Comparison of ENCODE assay signal across 24 cellular contexts in the genomic region with DNA sequence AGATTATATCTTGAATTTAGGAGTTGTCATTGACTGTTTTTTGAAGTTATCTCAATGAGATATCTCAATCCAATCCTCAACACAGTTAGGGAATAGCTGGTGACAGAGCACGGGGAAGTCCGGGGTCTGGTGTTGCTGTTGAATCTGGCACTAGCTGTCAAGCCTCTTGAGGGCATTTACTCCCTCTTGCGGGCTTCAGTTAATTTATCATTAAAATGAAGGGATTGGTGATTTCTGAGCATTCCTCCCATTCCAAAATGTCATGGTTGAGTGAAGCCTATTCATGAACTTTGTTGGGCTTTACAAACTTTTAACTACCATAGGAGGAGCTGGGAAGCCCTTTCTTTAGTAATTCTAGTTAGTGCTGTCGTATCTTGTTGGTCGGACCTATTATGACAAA.
"Had no signal": no experiment of that assay in that cellular context is flagged by ENCODE, and none has a peak within 500 bp of the region (broad histone marks: within the 10 kb centered on the region; RNA-seq: fewer than 3 reads in every experiment).

No MANE protein-coding gene starts in this region.

- H3K27me3 ChIP-seq: foreskin keratinocyte, suprapubic skin, tibial nerve had no signal

- H3K27ac ChIP-seq: foreskin keratinocyte, parathyroid adenoma, suprapubic skin, tibial nerve, WERI-Rb-1 had no signal

- DNase-seq: activated CD4-positive, alpha-beta T cell treated with anti-CD3 and anti-CD28 coated beads, Interleukin-2, amount 10 ng/mL, durations not matched to agents 7 days and 5 days; activated CD4-positive, CD25-positive, alpha-beta regulatory T cell treated with anti-CD3 and anti-CD28 coated beads, Interleukin-2, amount 50 U/mL, for 72 hours; activated CD8-positive, alpha-beta memory T cell treated with anti-CD3 and anti-CD28 coated beads, Interleukin-2, amount 10 ng/mL, durations not matched to agents 7 days and 5 days; activated CD8-positive, alpha-beta T cell treated with anti-CD3 and anti-CD28 coated beads for 36 hours; activated gamma-delta T cell; activated T-cell treated with anti-CD3 and anti-CD28 coated beads for 4 hours; anterior cingulate cortex; effector CD4-positive, alpha-beta T cell; foreskin keratinocyte; immature natural killer cell; nucleus accumbens; small intestine; stimulated activated CD4-positive, alpha-beta T cell treated with anti-CD3 and anti-CD28 coated beads, Interleukin-2, amount 100 ng/mL, for 24 hours; stimulated activated naive CD8-positive, alpha-beta T cell treated with anti-CD3 and anti-CD28 coated beads, Interleukin-15, amount 100 ng/mL, for 72 hours; WERI-Rb-1 had no signal

- H3K27ac Mint-ChIP-seq: activated CD4-positive, alpha-beta T cell treated with anti-CD3 and anti-CD28 coated beads, Interleukin-2, amount 10 ng/mL, durations not matched to agents 7 days and 5 days; activated CD8-positive, alpha-beta memory T cell treated with anti-CD3 and anti-CD28 coated beads, Interleukin-2, amount 10 ng/mL, durations not matched to agents 7 days and 5 days; activated CD8-positive, alpha-beta T cell treated with anti-CD3 and anti-CD28 coated beads for 36 hours; activated naive CD4-positive, alpha-beta T cell treated with anti-CD3 and anti-CD28 coated beads, Interleukin-2, amount 50 U/mL, for 24 hours; brain; dendritic cell treated with granulocyte-macrophage colony-stimulating factor and Interleukin-4, amounts not matched to agents 40 ng/mL and 50 ng/mL, for 4 days; stimulated activated effector memory CD8-positive, alpha-beta T cell treated with anti-CD3 and anti-CD28 coated beads, Interleukin-12 subunit alpha, Interleukin-12 subunit beta, amount 100 ng/mL, for 72 hours; stimulated activated naive CD8-positive, alpha-beta T cell treated with anti-CD3 and anti-CD28 coated beads, Interleukin-15, amount 100 ng/mL, for 72 hours; T-helper 2 cell treated with Interferon-gamma antibody and Interleukin-4, amounts not matched to agents 5 μg/mL and 100 μg/mL, for 36 hours had no signal

- ATAC-seq: activated CD8-positive, alpha-beta memory T cell treated with anti-CD3 and anti-CD28 coated beads, Interleukin-2, amount 10 ng/mL, durations not matched to agents 7 days and 5 days; activated CD8-positive, alpha-beta T cell treated with anti-CD3 and anti-CD28 coated beads for 36 hours; foreskin keratinocyte; sciatic nerve; stimulated activated effector memory CD8-positive, alpha-beta T cell treated with anti-CD3 and anti-CD28 coated beads, Interleukin-12 subunit alpha, Interleukin-12 subunit beta, amount 100 ng/mL, for 72 hours; stimulated activated naive CD8-positive, alpha-beta T cell treated with anti-CD3 and anti-CD28 coated beads, Interleukin-15, amount 100 ng/mL, for 72 hours had no signal

- H3K9me3 ChIP-seq: suprapubic skin, tibial nerve had no signal

- H3K4me3 Mint-ChIP-seq: activated CD4-positive, alpha-beta T cell treated with anti-CD3 and anti-CD28 coated beads, Interleukin-2, amount 10 ng/mL, durations not matched to agents 7 days and 5 days; activated CD8-positive, alpha-beta memory T cell treated with anti-CD3 and anti-CD28 coated beads, Interleukin-2, amount 10 ng/mL, durations not matched to agents 7 days and 5 days; activated CD8-positive, alpha-beta T cell treated with anti-CD3 and anti-CD28 coated beads for 36 hours; activated naive CD4-positive, alpha-beta T cell treated with anti-CD3 and anti-CD28 coated beads, Interleukin-2, amount 50 U/mL, for 24 hours; brain; dendritic cell treated with granulocyte-macrophage colony-stimulating factor and Interleukin-4, amounts not matched to agents 40 ng/mL and 50 ng/mL, for 4 days; stimulated activated effector memory CD8-positive, alpha-beta T cell treated with anti-CD3 and anti-CD28 coated beads, Interleukin-12 subunit alpha, Interleukin-12 subunit beta, amount 100 ng/mL, for 72 hours; stimulated activated naive CD8-positive, alpha-beta T cell treated with anti-CD3 and anti-CD28 coated beads, Interleukin-15, amount 100 ng/mL, for 72 hours; T-helper 2 cell treated with Interferon-gamma antibody and Interleukin-4, amounts not matched to agents 5 μg/mL and 100 μg/mL, for 36 hours had no signal

- H3K9me3 Mint-ChIP-seq: activated CD8-positive, alpha-beta T cell treated with anti-CD3 and anti-CD28 coated beads for 36 hours; activated naive CD4-positive, alpha-beta T cell treated with anti-CD3 and anti-CD28 coated beads, Interleukin-2, amount 50 U/mL, for 24 hours; dendritic cell treated with granulocyte-macrophage colony-stimulating factor and Interleukin-4, amounts not matched to agents 40 ng/mL and 50 ng/mL, for 4 days; immature natural killer cell; stimulated activated effector memory CD8-positive, alpha-beta T cell treated with anti-CD3 and anti-CD28 coated beads, Interleukin-12 subunit alpha, Interleukin-12 subunit beta, amount 100 ng/mL, for 72 hours; stimulated activated naive CD8-positive, alpha-beta T cell treated with anti-CD3 and anti-CD28 coated beads, Interleukin-15, amount 100 ng/mL, for 72 hours; T-helper 2 cell treated with Interferon-gamma antibody and Interleukin-4, amounts not matched to agents 5 μg/mL and 100 μg/mL, for 36 hours had no signal

- H3K4me3 ChIP-seq: suprapubic skin, tibial nerve had no signal

- H3K27me3 Mint-ChIP-seq: activated CD4-positive, alpha-beta T cell treated with anti-CD3 and anti-CD28 coated beads, Interleukin-2, amount 10 ng/mL, durations not matched to agents 7 days and 5 days; activated CD8-positive, alpha-beta memory T cell treated with anti-CD3 and anti-CD28 coated beads, Interleukin-2, amount 10 ng/mL, durations not matched to agents 7 days and 5 days; activated CD8-positive, alpha-beta T cell treated with anti-CD3 and anti-CD28 coated beads for 36 hours; activated naive CD4-positive, alpha-beta T cell treated with anti-CD3 and anti-CD28 coated beads, Interleukin-2, amount 50 U/mL, for 24 hours; brain; dendritic cell treated with granulocyte-macrophage colony-stimulating factor and Interleukin-4, amounts not matched to agents 40 ng/mL and 50 ng/mL, for 4 days; stimulated activated naive CD8-positive, alpha-beta T cell treated with anti-CD3 and anti-CD28 coated beads, Interleukin-15, amount 100 ng/mL, for 72 hours had no signal
